20 cellular contexts compared by ENCODE assay signal in the genomic region with DNA sequence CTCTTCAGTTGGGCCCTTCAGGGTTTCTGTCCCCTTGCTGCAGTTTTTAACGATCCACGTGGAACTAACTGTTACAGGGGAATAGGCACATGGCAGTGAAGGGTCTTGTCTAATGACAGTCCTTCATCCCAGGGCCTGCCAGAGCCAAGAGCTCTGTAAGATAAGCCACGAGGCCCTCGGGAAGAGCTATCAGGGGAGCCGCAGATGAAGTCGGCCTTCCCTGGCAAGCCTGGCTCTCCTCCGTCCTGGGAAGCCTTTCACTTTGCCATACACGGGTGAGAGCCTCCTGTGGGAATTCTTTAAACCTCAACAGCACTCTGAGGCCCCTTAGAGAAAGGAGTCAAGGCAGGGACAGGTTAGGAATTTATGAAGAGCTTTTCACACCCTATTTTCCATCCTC. TPM values are rescaled to one million over a fixed set of nuclear protein-coding genes. Genes with fewer than 3 reads are reported as not detected.
A peak's percentile ranks its signal among the peaks of the same experiment; 100 is the strongest.
DNase-seq lines count a peak whose midpoint lies in the region; ATAC-seq, FAIRE-seq and TF ChIP-seq lines count a peak whose summit lies in the region.
"Had no signal": no experiment of that assay in that cellular context is flagged by ENCODE, and none has a peak within 500 bp of the region (broad histone marks: within the 10 kb centered on the region; RNA-seq: fewer than 3 reads in every experiment).

No MANE protein-coding gene starts in this region.

- H2AK5ac ChIP-seq in neuronal stem cell (ENCODE audit: low read depth, low read length): no peak overlapping the region

- intact Hi-C loops in HCT116 (cut with micrococcal nuclease) (loop anchor here (5.0 kb wide), 2 partner anchors 61 to 369 kb away; no protein-coding TSS in a partner anchor), K562 (cut with micrococcal nuclease) (loop anchor here (2.0 to 5.0 kb wide), 4 partner anchors 61 to 369 kb away; no protein-coding TSS in a partner anchor)

- no peak for TF ChIP-seq EP300 in K562 (IDR thresholded peaks at IDR 0.05; ENCODE audit: low read length)

- H3K27ac ChIP-seq in HCT116 (ENCODE audit: low read depth, low read length): no peak overlapping the region
- no peak overlapping the region for H3K27ac ChIP-seq in K562 (ENCODE audit: extremely low read depth, low read depth, low read length)
- H3K27ac ChIP-seq in neural progenitor cell: no peak overlapping the region
- no peak overlapping the region for H3K27ac ChIP-seq in neuronal stem cell (replicated peaks; ENCODE audit: low read length)
- H3K27ac ChIP-seq: breast epithelium, epithelial cell of prostate, HL-60, RWPE1, SK-N-MC had no signal

- H4K20me1 ChIP-seq in HCT116 (ENCODE audit: insufficient read depth) (no peaks in the 10 kb centered on the region), K562 (replicated peaks; ENCODE audit: control insufficient read depth, insufficient read depth, low read length) (no peaks in the 10 kb centered on the region), neural progenitor cell (ENCODE audit: low read depth) (peaks cover 10% of the 10 kb centered on the region)

- no peak overlapping the region for H3K14ac ChIP-seq in neuronal stem cell (ENCODE audit: low read length)

- H3K4me3 ChIP-seq in HCT116 (replicated peaks in 1 of 2; ENCODE audit: low read depth in 1 of 2, low read length in 2 of 2) (no peak overlapping the region), K562 (no peak overlapping the region), neural progenitor cell (no peak overlapping the region), neuronal stem cell (ENCODE audit: low read length in 2 of 2) (no peak overlapping the region)
- H3K4me3 ChIP-seq: breast epithelium had no signal

- H4K91ac ChIP-seq in neuronal stem cell (ENCODE audit: low read depth, low read length, poor library complexity): no peak overlapping the region

- DNase-seq in NCI-H82 (lab: John Stamatoyannopoulos, UW) (peak; percentile 19), NCI-H82 treated with DMSO at 0.1 percent for 48 hours (lab: John Stamatoyannopoulos, UW; ENCODE audit: unreplicated experiment) (no peak), HCT116 (ENCODE audit: low read depth, low spot score) (no peak), K562 (ENCODE audit: extremely low read depth in 1 of 4, low spot score in 3 of 4) (no peak), neural progenitor cell (ENCODE audit: low spot score) (no peak), neuronal stem cell (ENCODE audit: low spot score) (no peak)

- H3K36me3 ChIP-seq in HCT116 (ENCODE audit: control insufficient read depth in 1 of 2, insufficient read depth in 2 of 2, low read length in 2 of 2) (no peaks in the 10 kb centered on the region), K562 (ENCODE audit: control insufficient read depth, insufficient read depth, low read length) (no peaks in the 10 kb centered on the region), neural progenitor cell (no peaks in the 10 kb centered on the region), neuronal stem cell (replicated peaks in 1 of 2; ENCODE audit: control insufficient read depth in 2 of 2, insufficient read depth in 2 of 2, low read length in 2 of 2) (peaks cover 5 to 13% of the 10 kb centered on the region in 2 donors)
- H3K36me3 ChIP-seq: breast epithelium had no signal

- H3K9ac ChIP-seq in HCT116 (ENCODE audit: low read length) (no peak overlapping the region), K562 (ENCODE audit: insufficient read depth in 1 of 2, low read depth in 2 of 2, low read length in 2 of 2) (no peak overlapping the region), neural progenitor cell (no peak overlapping the region), neuronal stem cell (ENCODE audit: low read depth, low read length, poor library complexity) (no peak overlapping the region)

- no peaks in the 10 kb centered on the region for H3K27me3 Mint-ChIP-seq in neural progenitor cell (ENCODE audit: insufficient read depth, low read depth)
- H3K27me3 Mint-ChIP-seq: activated CD4-positive, alpha-beta memory T cell treated with anti-CD3 and anti-CD28 coated beads, Interleukin-2, amount 10 ng/mL, durations not matched to agents 7 days and 5 days; activated naive CD4-positive, alpha-beta T cell treated with anti-CD3 and anti-CD28 coated beads, Interleukin-2, amount 50 U/mL, for 24 hours; B cell; stimulated activated naive CD8-positive, alpha-beta T cell treated with anti-CD3 and anti-CD28 coated beads, Interleukin-15, Interleukin-2, amounts not matched to agents 100 ng/mL and 50 ng/mL, for 24 hours had no signal

- TF ChIP-seq CTCF in HCT116 (IDR thresholded peaks at IDR 0.05 in 2 of 3, conservative IDR thresholded peaks at IDR 0.05 in 1 of 3; ENCODE audit: borderline replicate concordance in 1 of 3, insufficient read depth in 1 of 3, low read depth in 2 of 3, low read length in 2 of 3): no peak
- no peak for TF ChIP-seq CTCF in K562 (IDR thresholded peaks at IDR 0.05 in 2 of 3, conservative IDR thresholded peaks at IDR 0.05 in 1 of 3; ENCODE audit: insufficient read depth in 2 of 3, low read depth in 1 of 3, low read length in 3 of 3)
- no peak for TF ChIP-seq CTCF in neural progenitor cell (IDR thresholded peaks at IDR 0.05)

- peaks cover 24% of the 10 kb centered on the region for H3K36me3 Mint-ChIP-seq in neural progenitor cell

- H3K9me3 ChIP-seq in HCT116 (ENCODE audit: control insufficient read depth in 1 of 2, insufficient read depth in 1 of 2, low read depth in 1 of 2, low read length in 2 of 2) (no peaks in the 10 kb centered on the region), K562 (replicated peaks; ENCODE audit: control insufficient read depth, insufficient read depth, low read depth, low read length) (no peaks in the 10 kb centered on the region), neural progenitor cell (ENCODE audit: low read depth) (no peaks in the 10 kb centered on the region), neuronal stem cell (replicated peaks in 1 of 2; ENCODE audit: control insufficient read depth in 2 of 2, insufficient read depth in 1 of 2, low read depth in 1 of 2, low read length in 2 of 2) (no peaks in the 10 kb centered on the region)
- H3K9me3 ChIP-seq: breast epithelium, Caco-2 had no signal

- H3K79me2 ChIP-seq in HCT116 (ENCODE audit: insufficient read depth, low read length) (no peaks in the 10 kb centered on the region), K562 (ENCODE audit: control insufficient read depth, insufficient read depth, low read length) (no peaks in the 10 kb centered on the region), neural progenitor cell (ENCODE audit: low read depth) (no peaks in the 10 kb centered on the region)

- no peak overlapping the region for H3K27ac Mint-ChIP-seq in neural progenitor cell
- H3K27ac Mint-ChIP-seq: activated CD4-positive, alpha-beta memory T cell treated with anti-CD3 and anti-CD28 coated beads, Interleukin-2, amount 10 ng/mL, durations not matched to agents 7 days and 5 days; activated naive CD4-positive, alpha-beta T cell treated with anti-CD3 and anti-CD28 coated beads, Interleukin-2, amount 50 U/mL, for 24 hours; B cell; stimulated activated naive CD8-positive, alpha-beta T cell treated with anti-CD3 and anti-CD28 coated beads, Interleukin-15, Interleukin-2, amounts not matched to agents 100 ng/mL and 50 ng/mL, for 24 hours had no signal

- CTCF ChIA-PET in HCT116 (lab: Charles Lee): interaction anchor here (0.7 to 3.1 kb wide), 9 partner anchors 9 to 251 kb away, joined by 3 to 14 read pairs (median 3); no protein-coding TSS in a partner anchor
- CTCF ChIA-PET in K562 (lab: Yijun Ruan, JAX; ENCODE audit: low intra/inter-chr PET ratio): interaction anchor here (0.8 to 2.1 kb wide), 6 partner anchors 146 to 368 kb away, joined by 3 to 13 read pairs (median 3); no protein-coding TSS in a partner anchor

- BruUV-seq in HCT116 (replicated peaks; lab: Mats Ljungman, UMichigan): no TSS peak
- BruUV-seq in K562 (replicated peaks; lab: Mats Ljungman, UMichigan): no TSS peak

- H3K4me1 ChIP-seq in HCT116 (ENCODE audit: control insufficient read depth in 1 of 2, insufficient read depth in 2 of 2, low read length in 2 of 2) (peaks cover 0 to 11% of the 10 kb centered on the region in 2 experiments; a peak in 1 of 4 replicates), K562 (replicated peaks in 1 of 2; ENCODE audit: control insufficient read depth in 2 of 2, insufficient read depth in 2 of 2, low read length in 2 of 2) (peaks cover 0 to 14% of the 10 kb centered on the region in 2 experiments; a peak in 2 of 5 replicates), neural progenitor cell (peaks cover 7% of the 10 kb centered on the region), neuronal stem cell (ENCODE audit: control insufficient read depth in 2 of 2, insufficient read depth in 1 of 2, low read depth in 1 of 2, low read length in 2 of 2) (peaks cover 1 to 11% of the 10 kb centered on the region in 2 donors)
- H3K4me1 ChIP-seq: breast epithelium had no signal

- POLR2A ChIA-PET in HCT116 (lab: Charles Lee): no interaction called here
- POLR2A ChIA-PET in K562 (lab: Yijun Ruan, JAX): interaction anchor here (0.6 kb wide), 1 partner anchor 249 kb away, joined by 4 read pairs; no protein-coding TSS in a partner anchor

- 0 out of 2 replicates have a peak overlapping the region, but pooled peaks have one; percentile 47 for H3K4me2 ChIP-seq in HCT116 (ENCODE audit: low read length)
- peak overlapping the region; percentile 63 for H3K4me2 ChIP-seq in K562 (ENCODE audit: insufficient read depth, low read length)
- H3K4me2 ChIP-seq in neural progenitor cell: peak overlapping the region; percentile 46
- H3K4me2 ChIP-seq in neuronal stem cell (ENCODE audit: insufficient read depth, low read length, poor library complexity, severe bottlenecking): no peak overlapping the region

- in situ Hi-C loops in K562 (cut with MboI): no loop called here

- no peak overlapping the region for H3K18ac ChIP-seq in neuronal stem cell (ENCODE audit: low read length)

- no peaks in the 10 kb centered on the region for H3K9me2 ChIP-seq in HCT116 (ENCODE audit: insufficient read depth)

- no peak overlapping the region for H3K4me3 Mint-ChIP-seq in neural progenitor cell
- H3K4me3 Mint-ChIP-seq: activated CD4-positive, alpha-beta memory T cell treated with anti-CD3 and anti-CD28 coated beads, Interleukin-2, amount 10 ng/mL, durations not matched to agents 7 days and 5 days; activated naive CD4-positive, alpha-beta T cell treated with anti-CD3 and anti-CD28 coated beads, Interleukin-2, amount 50 U/mL, for 24 hours; B cell; stimulated activated naive CD8-positive, alpha-beta T cell treated with anti-CD3 and anti-CD28 coated beads, Interleukin-15, Interleukin-2, amounts not matched to agents 100 ng/mL and 50 ng/mL, for 24 hours had no signal

- H3K23ac ChIP-seq in neuronal stem cell (ENCODE audit: low read depth, low read length, poor library complexity): no peak overlapping the region

- ATAC-seq in HCT116 (no peak), K562 (peak; percentile 19), GM21360 (IDR thresholded peaks at IDR 0.05; ENCODE audit: unreplicated experiment) (no peak), GM21526 (IDR thresholded peaks at IDR 0.05; ENCODE audit: low FRiP score, unreplicated experiment) (no peak)

- H3K9me3 Mint-ChIP-seq in neural progenitor cell: no peaks in the 10 kb centered on the region
- H3K9me3 Mint-ChIP-seq: activated CD4-positive, alpha-beta memory T cell treated with anti-CD3 and anti-CD28 coated beads, Interleukin-2, amount 10 ng/mL, durations not matched to agents 7 days and 5 days; activated naive CD4-positive, alpha-beta T cell treated with anti-CD3 and anti-CD28 coated beads, Interleukin-2, amount 50 U/mL, for 24 hours; activated T-helper 2 cell treated with anti-CD3 and anti-CD28 coated beads, Interferon-gamma antibody, Interleukin-2, Interleukin-4, amounts not matched to agents 10 μg/mL and 5 μg/mL and 100 μg/mL, durations not matched to agents 14 hours and 24 hours and 36 hours; stimulated activated naive CD8-positive, alpha-beta T cell treated with anti-CD3 and anti-CD28 coated beads, Interleukin-15, Interleukin-2, amounts not matched to agents 100 ng/mL and 50 ng/mL, for 24 hours had no signal

- TF ChIP-seq POLR2A in HCT116 (IDR thresholded peaks at IDR 0.05; ENCODE audit: borderline replicate concordance, extremely low read depth, insufficient read depth, insufficient read length) (no peak), K562 (conservative IDR thresholded peaks at IDR 0.05) (no peak)

- H3F3A ChIP-seq in neural progenitor cell (ENCODE audit: low read depth): no peaks in the 10 kb centered on the region

- WGBS in K562 (ENCODE audit: insufficient coverage, low coverage, missing lambda C conversion rate): 13% methylated on average over 7 of the region's 8 CpGs
- no CpG with 5 or more reads among the region's 8 CpGs for WGBS in neuronal stem cell (ENCODE audit: extremely low coverage in 2 of 2, insufficient read length in 2 of 2, insufficient replicate concordance in 1 of 2), 2 donors

- RAD21 ChIA-PET in HCT116 (lab: Charles Lee; ENCODE audit: low non-redundant PET in 1 of 2, low total read pairs in 2 of 2, uncharacterized antibody in 2 of 2, unreplicated experiment in 2 of 2): interaction anchor here in 1 of 2 experiments (0.7 kb wide), 1 partner anchor 132 kb away, joined by 4 read pairs; no protein-coding TSS in a partner anchor

- no peak overlapping the region for H2BK5ac ChIP-seq in neuronal stem cell (ENCODE audit: low read length)

- no peaks in the 10 kb centered on the region for H3K79me1 ChIP-seq in neuronal stem cell (ENCODE audit: low read depth, low read length)

- H2BK12ac ChIP-seq in neuronal stem cell (ENCODE audit: low read length): no peak overlapping the region

- H3K4me1 Mint-ChIP-seq in neural progenitor cell: peaks cover 14% of the 10 kb centered on the region

- FAIRE-seq in K562 (lab: Jason Lieb, UNC): no peak
- FAIRE-seq: colon had no signal

- no peak overlapping the region for H4K8ac ChIP-seq in neuronal stem cell (ENCODE audit: low read depth, low read length)

- no peak for TF ChIP-seq RAD21 in HCT116 (IDR thresholded peaks at IDR 0.05; ENCODE audit: low read depth)
- TF ChIP-seq RAD21 in K562 (CRISPR knock-in tag; conservative IDR thresholded peaks at IDR 0.05 in 1 of 2, IDR thresholded peaks at IDR 0.05 in 1 of 2): no peak

- H3K9me1 ChIP-seq in K562 (ENCODE audit: control insufficient read depth, insufficient read depth, low read length): no peaks in the 10 kb centered on the region

- H3K4ac ChIP-seq in neuronal stem cell (ENCODE audit: low read length): no peak overlapping the region

- H3K27me3 ChIP-seq in HCT116 (ENCODE audit: insufficient read depth, low read length): no peaks in the 10 kb centered on the region
- 0 out of 5 replicates have a peak, but pooled peaks cover 0 to 2% of the 10 kb centered on the region in 2 experiments for H3K27me3 ChIP-seq in K562 (ENCODE audit: control insufficient read depth in 2 of 2, insufficient read depth in 2 of 2, low read length in 2 of 2)
- H3K27me3 ChIP-seq in neural progenitor cell: no peaks in the 10 kb centered on the region
- H3K27me3 ChIP-seq in neuronal stem cell (ENCODE audit: control insufficient read depth in 3 of 3, insufficient read depth in 3 of 3, low read depth in 1 of 3, low read length in 3 of 3): no peaks in the 10 kb centered on the region
- H3K27me3 ChIP-seq: breast epithelium had no signal

- H2BK15ac ChIP-seq in neuronal stem cell (ENCODE audit: low read length): no peak overlapping the region

- no peak overlapping the region for H2AFZ ChIP-seq in HCT116 (ENCODE audit: low read depth, low read length, poor library complexity, severe bottlenecking)
- H2AFZ ChIP-seq in K562 (ENCODE audit: low read depth, low read length): peak overlapping the region; percentile 74
- no peak overlapping the region for H2AFZ ChIP-seq in neural progenitor cell (replicated peaks)
- H2AFZ ChIP-seq in neuronal stem cell (ENCODE audit: low read length): no peak overlapping the region

- no peak overlapping the region for H2BK120ac ChIP-seq in neuronal stem cell (ENCODE audit: low read depth, low read length)

RNA-seq across cellular contexts. Expression of a gene that starts 29.0 kb away (rescaled TPM):
- 26.4 TPM for total RNA-seq in HCT116 (2021; ENCODE audit: unreplicated experiment)
- polyA plus RNA-seq in HCT116 (2012): 17.8 and 25.9 TPM in 2 replicates
- 2.0 and 2.1 TPM in 2 replicates for total RNA-seq in K562 (2011; cell fraction: chromatin; rRNA removed; ENCODE audit: low replicate concordance)
- total RNA-seq in K562 (2011; cell fraction: nucleolus; rRNA removed): 0.50 and 0.79 TPM in 2 replicates
- total RNA-seq in K562 (2011; cell fraction: nucleoplasm; rRNA removed): 0.92 and 2.6 TPM in 2 replicates
- 0.05 and 0.49 TPM in 2 replicates for total RNA-seq in K562 (2014; rRNA removed)
- total RNA-seq in K562 (2014; rRNA removed; fragmentation: Illumina TruSeq; extraction: Trizol): 0.16 and 0.58 TPM in 2 replicates
- total RNA-seq in K562 (2015; rRNA removed; fragmentation: Illumina TruSeq; extraction: Trizol): 0.22 and 0.57 TPM in 2 replicates
- 0.49 and 0.60 TPM in 2 replicates for total RNA-seq in K562 (2021)
- 0.38 and 0.79 TPM in 2 replicates for polyA plus RNA-seq in K562 (2011; rRNA removed)
- polyA plus RNA-seq in K562 (2011; cell fraction: cytosol; rRNA removed): 0.16 and 0.32 TPM in 2 replicates
- 1.7 and 2.2 TPM in 2 replicates for polyA plus RNA-seq in K562 (2011; cell fraction: nucleus; rRNA removed)
- polyA plus RNA-seq in K562 (2012): 0.78 and 1.7 TPM in 2 replicates
- 0.60 and 0.91 TPM in 2 replicates for polyA plus RNA-seq in K562 (2014; fragmentation: Illumina TruSeq; extraction: Trizol)
- polyA plus RNA-seq in K562 (2014; fragmentation: Nextera tagmentation; extraction: Ambion mirVana): under 1 TPM; 0.15 to 0.37 TPM
- polyA plus RNA-seq in K562 (2014; rRNA removed): 0.34 and 1.4 TPM in 2 replicates
- 0.54 and 0.63 TPM in 2 replicates for polyA minus RNA-seq in K562 (2011; rRNA and poly(A)+ RNA removed)
- polyA minus RNA-seq in K562 (2011; cell fraction: cytosol; rRNA and poly(A)+ RNA removed): 0.27 and 0.57 TPM in 2 replicates
- polyA minus RNA-seq in K562 (2011; cell fraction: nucleus; rRNA and poly(A)+ RNA removed): 0.27 and 0.56 TPM in 2 replicates
- total RNA-seq in neural progenitor cell (ENCODE audit: low replicate concordance): 25.9 and 27.6 TPM in 2 replicates
- polyA plus RNA-seq in neuronal stem cell (2013, experiment 1 of 2): 10.1 TPM
- 10.3 TPM for polyA plus RNA-seq in neuronal stem cell (2013, experiment 2 of 2)
